1 cellular context compared by ENCODE assay signal in the genomic region with DNA sequence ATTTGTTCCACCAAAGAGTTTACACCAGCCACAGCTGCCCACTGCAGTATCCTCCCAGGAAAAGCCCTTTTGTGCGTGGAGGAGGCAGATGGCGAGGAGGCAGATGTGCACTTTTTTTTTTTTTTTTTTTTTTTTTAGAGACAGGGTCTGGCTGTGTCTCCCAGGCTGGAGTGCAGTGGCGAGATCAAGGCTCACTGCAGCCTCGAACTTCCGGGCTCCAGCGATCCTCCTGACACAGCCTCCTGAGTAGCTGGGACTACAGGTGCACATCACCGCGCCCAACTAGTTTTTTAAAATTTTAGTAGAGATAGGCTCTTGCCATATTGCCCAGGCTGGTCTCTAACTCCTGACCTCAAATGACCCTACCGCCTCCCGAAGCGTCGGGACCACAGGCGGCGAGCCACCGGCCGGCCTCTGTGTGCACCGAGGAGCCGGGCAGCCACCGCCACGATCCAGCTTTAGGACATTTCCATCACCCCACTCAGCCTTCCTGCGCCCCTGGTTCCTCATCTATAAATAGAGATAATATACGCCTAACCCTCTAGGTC.
TF ChIP-seq lines count a peak whose summit lies in the region.

No MANE protein-coding gene starts in this region.

TF ChIP-seq in GM12878, 131 proteins besides CTCF, POLR2A, EP300 and RAD21 (continued from another document):
- TF ChIP-seq, protein P1, sequence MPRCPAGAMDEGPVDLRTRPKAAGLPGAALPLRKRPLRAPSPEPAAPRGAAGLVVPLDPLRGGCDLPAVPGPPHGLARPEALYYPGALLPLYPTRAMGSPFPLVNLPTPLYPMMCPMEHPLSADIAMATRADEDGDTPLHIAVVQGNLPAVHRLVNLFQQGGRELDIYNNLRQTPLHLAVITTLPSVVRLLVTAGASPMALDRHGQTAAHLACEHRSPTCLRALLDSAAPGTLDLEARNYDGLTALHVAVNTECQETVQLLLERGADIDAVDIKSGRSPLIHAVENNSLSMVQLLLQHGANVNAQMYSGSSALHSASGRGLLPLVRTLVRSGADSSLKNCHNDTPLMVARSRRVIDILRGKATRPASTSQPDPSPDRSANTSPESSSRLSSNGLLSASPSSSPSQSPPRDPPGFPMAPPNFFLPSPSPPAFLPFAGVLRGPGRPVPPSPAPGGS (IDR thresholded peaks at IDR 0.05; ENCODE audit: borderline replicate concordance, insufficient read depth, low read depth, low read length, poor library complexity, severe bottlenecking): no peak
- no peak for TF ChIP-seq MTA3 (IDR thresholded peaks at IDR 0.05; ENCODE audit: borderline replicate concordance, low read length)
- TF ChIP-seq RUNX3 (IDR thresholded peaks at IDR 0.05; ENCODE audit: low read length): peak; percentile 7; the same call in 1 of the 2 replicates
- no peak for TF ChIP-seq SMC3 (IDR thresholded peaks at IDR 0.05; ENCODE audit: borderline replicate concordance, low read length)
- peak; percentile 71; the same call in 1 of the 2 replicates for TF ChIP-seq HDGF (IDR thresholded peaks at IDR 0.05)
- 0 out of 2 replicates have a peak, but pooled peaks have one; percentile 37 for TF ChIP-seq SIN3A (IDR thresholded peaks at IDR 0.05; ENCODE audit: low read depth, low read length)
- no peak for TF ChIP-seq ZSCAN29 (IDR thresholded peaks at IDR 0.05)
- TF ChIP-seq SP1 (IDR thresholded peaks at IDR 0.05; ENCODE audit: low read depth, low read length): no peak
